ENCODE assay signal across 18 cellular contexts in genomic region chr7:148723846-148724245, GRCh38. TPM values are rescaled to one million over a fixed set of nuclear protein-coding genes. Genes with fewer than 3 reads are reported as not detected.
DNase-seq lines count a peak whose midpoint lies in the region; ATAC-seq and TF ChIP-seq lines count a peak whose summit lies in the region.
"Had no signal": no experiment of that assay in that cellular context is flagged by ENCODE, and none has a peak within 500 bp of the region (broad histone marks: within the 10 kb centered on the region; RNA-seq: fewer than 3 reads in every experiment).

No MANE protein-coding gene starts in this region.

- H3F3A ChIP-seq in GM23248 (ENCODE audit: insufficient read depth) = no peaks in the 10 kb centered on the region

- no peaks in the 10 kb centered on the region for H3K9me3 ChIP-seq in GM23248 (ENCODE audit: low read depth)
- H3K9me3 ChIP-seq: HAP-1, Peyer's patch had no signal

- no peaks in the 10 kb centered on the region for H3K9me2 ChIP-seq in GM23248 (ENCODE audit: insufficient read depth)

- H3K4me3 ChIP-seq in GM23248 = no peak overlapping the region
- H3K4me3 ChIP-seq: HAP-1, Peyer's patch had no signal

- no peak for TF ChIP-seq CTCF in WTC11 (IDR thresholded peaks at IDR 0.05)

- CTCF ChIA-PET in WTC11 (lab: Charles Lee) = interaction anchor here (0.6 to 0.7 kb wide), 2 partner anchors 22 to 1139 kb away, joined by 3 read pairs; no protein-coding TSS in a partner anchor

- H3K27me3 ChIP-seq in GM23248 (replicated peaks; ENCODE audit: insufficient read depth) = no peaks in the 10 kb centered on the region
- H3K27me3 ChIP-seq: Peyer's patch had no signal

- ATAC-seq in WTC11 (no peak), HG03159 (IDR thresholded peaks at IDR 0.05; ENCODE audit: unreplicated experiment) (no peak), esophagus mucosa (no peak)
- ATAC-seq: CD8-positive, alpha-beta T cell had no signal

- H4K20me1 ChIP-seq in GM23248 (ENCODE audit: insufficient read depth) = peaks cover 67% of the 10 kb centered on the region

- H2AFZ ChIP-seq in GM23248 = no peak overlapping the region

- peaks cover 100% of the 10 kb centered on the region for H3K79me2 ChIP-seq in GM23248 (ENCODE audit: insufficient read depth)

- H3K4me1 Mint-ChIP-seq in WTC11 = peaks cover 68% of the 10 kb centered on the region

- no peaks in the 10 kb centered on the region for H3K9me3 Mint-ChIP-seq in WTC11
- H3K9me3 Mint-ChIP-seq: CD8-positive, alpha-beta T cell had no signal

- no peaks in the 10 kb centered on the region for H3K36me3 Mint-ChIP-seq in WTC11
- H3K36me3 Mint-ChIP-seq: CD8-positive, alpha-beta T cell had no signal

- H3K36me3 ChIP-seq in GM23248 (ENCODE audit: low read depth) = no peaks in the 10 kb centered on the region
- H3K36me3 ChIP-seq: HAP-1, Peyer's patch had no signal

- POLR2A ChIA-PET in WTC11 (lab: Charles Lee) = no interaction called here

- H3K4me1 ChIP-seq in GM23248 (ENCODE audit: insufficient read depth) = 0 out of 2 replicates have a peak, but pooled peaks cover 8% of the 10 kb centered on the region
- H3K4me1 ChIP-seq: HAP-1 had no signal

- H3K27ac Mint-ChIP-seq in WTC11 = 0 out of 2 replicates have a peak overlapping the region, but pooled peaks have one; percentile 33
- H3K27ac Mint-ChIP-seq: CD8-positive, alpha-beta T cell had no signal

- H3K9ac ChIP-seq in GM23248 = no peak overlapping the region

- 82% methylated on average over 3 of the region's 3 CpGs for WGBS in GM23248 (ENCODE audit: low coverage in 1 of 2, low lambda C conversion rate in 2 of 2, missing lambda C conversion rate in 2 of 2), 2 experiments

- H3K4me3 Mint-ChIP-seq in WTC11 = no peak overlapping the region
- H3K4me3 Mint-ChIP-seq: B cell; CD8-positive, alpha-beta T cell had no signal

- DNase-seq in AML-193 (lab: John Stamatoyannopoulos, UW) = peak; percentile 30 to 32
- DNase-seq in GM23248 = peak; percentile 13
- no peak for DNase-seq in WTC11 (ENCODE audit: low spot score)
- peak; percentile 50 for DNase-seq in iris pigment epithelial cell (ENCODE audit: low read depth)
- no peak for DNase-seq in activated CD4-positive, alpha-beta T cell treated with anti-CD3 and anti-CD28 coated beads for 48 hours
- DNase-seq: CD8-positive, alpha-beta T cell; NCI-H1048; NCI-H1436 treated with DMSO at 0.1 percent for 48 hours; NCI-H2029 treated with DMSO at 0.1 percent for 48 hours; NCI-H2171 treated with DMSO at 0.1 percent for 48 hours; NCI-H510A treated with DMSO at 0.1 percent for 48 hours; Peyer's patch; Right ventricle myocardium superior had no signal

- in situ Hi-C loops in GM23248 (cut with MboI) = no loop called here

- no peak overlapping the region for H3K4me2 ChIP-seq in GM23248 (ENCODE audit: unreplicated experiment)

- no peaks in the 10 kb centered on the region for H3K27me3 Mint-ChIP-seq in WTC11 (ENCODE audit: low read depth)
- H3K27me3 Mint-ChIP-seq: B cell had no signal

- no peak overlapping the region for H3K27ac ChIP-seq in GM23248
- H3K27ac ChIP-seq: HL-60, Peyer's patch had no signal

TF ChIP-seq in WTC11, 78 proteins besides CTCF, POLR2A, EP300 and RAD21:
- TF ChIP-seq ZBTB43 (CRISPR knock-in tag; IDR thresholded peaks at IDR 0.05) (no peak), HMGA2 (CRISPR knock-in tag; IDR thresholded peaks at IDR 0.05) (no peak), SOX15 (CRISPR knock-in tag; IDR thresholded peaks at IDR 0.05) (no peak), PRRX2 (CRISPR knock-in tag; IDR thresholded peaks at IDR 0.05) (no peak), ZNF423 (CRISPR knock-in tag; IDR thresholded peaks at IDR 0.05) (no peak), ZBTB21 (CRISPR knock-in tag; IDR thresholded peaks at IDR 0.05; ENCODE audit: borderline replicate concordance) (no peak), ZNF396 (CRISPR knock-in tag; IDR thresholded peaks at IDR 0.05; ENCODE audit: borderline replicate concordance) (no peak), FOXP1 (CRISPR knock-in tag; IDR thresholded peaks at IDR 0.05; ENCODE audit: borderline replicate concordance) (no peak), ERG (CRISPR knock-in tag; IDR thresholded peaks at IDR 0.05) (no peak), ZNF425 (CRISPR knock-in tag; conservative IDR thresholded peaks at IDR 0.05) (no peak)

RNA-seq across cellular contexts. Expression of gene CUL1, which starts 25.1 kb away (rescaled TPM):
- total RNA-seq in GM23248 (2014; rRNA removed; shearing (Covaris generic)) = 41.6 and 52.6 TPM in 2 replicates
- 48.5 and 49.1 TPM in 2 replicates for polyA plus RNA-seq in GM23248 (2016; fragmentation: Nextera tagmentation; extraction: Ambion mirVana)
- total RNA-seq in WTC11 (2021) = 50.5 to 54.1 TPM (median 53.3 TPM) in 3 replicates
- total RNA-seq in esophagus mucosa = 29.0 TPM

Comparison
In these comparisons a context has a peak if more than half of its experiments do, and no peak if none do; other contexts are left out.
1. DNase-seq: peak in AML-193 (2 of 2), GM23248 (single experiment) and iris pigment epithelial cell (single experiment); none in WTC11 (single experiment) and activated CD4-positive, alpha-beta T cell treated with anti-CD3 and anti-CD28 coated beads for 48 hours (single experiment).